1 cellular context compared by ENCODE assay signal in genomic region chr1:6956488-6957159, GRCh38.
TF ChIP-seq lines count a peak whose summit lies in the region.

No MANE protein-coding gene starts in this region.

TF ChIP-seq in HEK293, 187 proteins besides CTCF, POLR2A, EP300 and RAD21 (continued from another document and continues in another):
- TF ChIP-seq ZNF645 (tag by site-specific recombination; IDR thresholded peaks at IDR 0.05): no peak
- TF ChIP-seq ZBTB6 (tag by site-specific recombination; IDR thresholded peaks at IDR 0.05): no peak
- no peak for TF ChIP-seq ZNF488 (tag by site-specific recombination; IDR thresholded peaks at IDR 0.05)
- TF ChIP-seq ZNF24 (tag by site-specific recombination; IDR thresholded peaks at IDR 0.05): peak; percentile 71; the same call in 1 of the 2 replicates
- no peak for TF ChIP-seq ZNF138 (tag by site-specific recombination; IDR thresholded peaks at IDR 0.05; ENCODE audit: borderline replicate concordance)
- no peak for TF ChIP-seq MEIS1 (CRISPR knock-in tag; IDR thresholded peaks at IDR 0.05; ENCODE audit: borderline replicate concordance)
- peak; percentile 73; the same call in 1 of the 2 replicates for TF ChIP-seq ZEB2 (tag by site-specific recombination; IDR thresholded peaks at IDR 0.05)
- no peak for TF ChIP-seq ZNF426 (tag by site-specific recombination; IDR thresholded peaks at IDR 0.05)
- TF ChIP-seq ZNF677 (tag by site-specific recombination; IDR thresholded peaks at IDR 0.05): no peak
- no peak for TF ChIP-seq ZNF660 (tag by site-specific recombination; IDR thresholded peaks at IDR 0.05)
- no peak for TF ChIP-seq ZNF555 (tag by site-specific recombination; conservative IDR thresholded peaks at IDR 0.05)
- TF ChIP-seq ZNF350 (tag by site-specific recombination; IDR thresholded peaks at IDR 0.05): no peak
- TF ChIP-seq ZNF518A (tag by site-specific recombination; conservative IDR thresholded peaks at IDR 0.05; ENCODE audit: low read depth): no peak
- TF ChIP-seq BCL6B (tag by site-specific recombination; IDR thresholded peaks at IDR 0.05): peak; percentile 45; the same call in 1 of the 2 replicates
- 0 out of 2 replicates have a peak, but pooled peaks have one; percentile 8 for TF ChIP-seq ZBTB1 (tag by site-specific recombination; IDR thresholded peaks at IDR 0.05)
- 0 out of 2 replicates have a peak, but pooled peaks have one; percentile 23 for TF ChIP-seq ZBTB8A (tag by site-specific recombination; IDR thresholded peaks at IDR 0.05)
- peak; percentile 84 for TF ChIP-seq IKZF3 (tag by site-specific recombination; IDR thresholded peaks at IDR 0.05)
- no peak for TF ChIP-seq ZNF658 (tag by site-specific recombination; IDR thresholded peaks at IDR 0.05)
- TF ChIP-seq ZNF266 (tag by site-specific recombination; IDR thresholded peaks at IDR 0.05; ENCODE audit: low read depth): no peak
- TF ChIP-seq ZNF510 (tag by site-specific recombination; IDR thresholded peaks at IDR 0.05; ENCODE audit: insufficient replicate concordance): no peak
- no peak for TF ChIP-seq ZBTB17 (tag by site-specific recombination; IDR thresholded peaks at IDR 0.05)
- no peak for TF ChIP-seq ZNF521 (tag by site-specific recombination; IDR thresholded peaks at IDR 0.05)
- no peak for TF ChIP-seq HOXD13 (CRISPR knock-in tag; IDR thresholded peaks at IDR 0.05; ENCODE audit: borderline replicate concordance)
- TF ChIP-seq ZNF132 (tag by site-specific recombination; IDR thresholded peaks at IDR 0.05; ENCODE audit: borderline replicate concordance): no peak
- no peak for TF ChIP-seq ZNF239 (tag by site-specific recombination; IDR thresholded peaks at IDR 0.05)
- peak; percentile 94 for TF ChIP-seq SCRT1 (tag by site-specific recombination; IDR thresholded peaks at IDR 0.05; ENCODE audit: borderline replicate concordance)
- no peak for TF ChIP-seq ZNF175 (tag by site-specific recombination; IDR thresholded peaks at IDR 0.05)
- 0 out of 2 replicates have a peak, but pooled peaks have one; percentile 24 for TF ChIP-seq ZXDB (tag by site-specific recombination; IDR thresholded peaks at IDR 0.05)
- TF ChIP-seq ZNF792 (tag by site-specific recombination; IDR thresholded peaks at IDR 0.05): no peak
- TF ChIP-seq ZNF621 (tag by site-specific recombination; IDR thresholded peaks at IDR 0.05): no peak
- TF ChIP-seq ZNF529 (tag by site-specific recombination; IDR thresholded peaks at IDR 0.05; ENCODE audit: insufficient replicate concordance): no peak
- no peak for TF ChIP-seq ZFP3 (tag by site-specific recombination; IDR thresholded peaks at IDR 0.05; ENCODE audit: low read depth)
- peak; percentile 48; the same call in 1 of the 2 replicates for TF ChIP-seq ZNF449 (tag by site-specific recombination; IDR thresholded peaks at IDR 0.05)
- TF ChIP-seq PRDM2 (tag by site-specific recombination; IDR thresholded peaks at IDR 0.05; ENCODE audit: borderline replicate concordance): no peak
- no peak for TF ChIP-seq ZNF2 (tag by site-specific recombination; IDR thresholded peaks at IDR 0.05)
- no peak for TF ChIP-seq ZNF223 (tag by site-specific recombination; IDR thresholded peaks at IDR 0.05)
- TF ChIP-seq ZNF341 (tag by site-specific recombination; IDR thresholded peaks at IDR 0.05; ENCODE audit: low read depth): no peak
- no peak for TF ChIP-seq ZNF354C (tag by site-specific recombination; IDR thresholded peaks at IDR 0.05; ENCODE audit: borderline replicate concordance, low read depth)
- no peak for TF ChIP-seq ZBTB11 (tag by site-specific recombination; conservative IDR thresholded peaks at IDR 0.05; ENCODE audit: low read depth)
